9 cellular contexts compared by ENCODE assay signal in genomic region chr2:240387669-240388358, GRCh38. TPM values are rescaled to one million over a fixed set of nuclear protein-coding genes. Genes with fewer than 3 reads are reported as not detected.
DNase-seq lines count a peak whose midpoint lies in the region; ATAC-seq, FAIRE-seq and TF ChIP-seq lines count a peak whose summit lies in the region.
"Had no signal": no experiment of that assay in that cellular context is flagged by ENCODE, and none has a peak within 500 bp of the region (broad histone marks: within the 10 kb centered on the region; RNA-seq: fewer than 3 reads in every experiment).

No MANE protein-coding gene starts in this region.

- H4K20me1 ChIP-seq in endothelial cell of umbilical vein (replicated peaks; ENCODE audit: control insufficient read depth, extremely low read depth, insufficient read depth, low read length) = no peaks in the 10 kb centered on the region
- H4K20me1 ChIP-seq in neural progenitor cell (ENCODE audit: low read depth) = no peaks in the 10 kb centered on the region

- H3K4me3 ChIP-seq in AG04450 (ENCODE audit: low read depth, low read length) = no peak overlapping the region
- no peak overlapping the region for H3K4me3 ChIP-seq in endothelial cell of umbilical vein (replicated peaks in 1 of 3; ENCODE audit: insufficient read depth in 1 of 3, low read depth in 1 of 3, low read length in 3 of 3)
- H3K4me3 ChIP-seq in mesendoderm (ENCODE audit: low read length) = no peak overlapping the region
- no peak overlapping the region for H3K4me3 ChIP-seq in neural progenitor cell

- H3F3A ChIP-seq in neural progenitor cell (ENCODE audit: low read depth) = no peaks in the 10 kb centered on the region

- H3K79me1 ChIP-seq in mesendoderm (ENCODE audit: low read length) = no peaks in the 10 kb centered on the region

- H2AFZ ChIP-seq in endothelial cell of umbilical vein (ENCODE audit: low read depth, low read length) (peak overlapping the region; percentile 60), neural progenitor cell (replicated peaks) (no peak overlapping the region)

- TF ChIP-seq POLR2A in endothelial cell of umbilical vein (IDR thresholded peaks at IDR 0.05; ENCODE audit: low read depth, low read length) = no peak

- H4K5ac ChIP-seq in mesendoderm (ENCODE audit: low read length) = no peak overlapping the region

- no peak overlapping the region for H3K18ac ChIP-seq in mesendoderm (ENCODE audit: low read length)

- H3K27ac ChIP-seq in AG04450 (ENCODE audit: low read depth, low read length) = peak overlapping the region; percentile 92
- H3K27ac ChIP-seq in endothelial cell of umbilical vein (ENCODE audit: insufficient read depth, low read depth, low read length) = peak overlapping the region; percentile 66
- H3K27ac ChIP-seq in mesendoderm (ENCODE audit: low read depth, low read length) = no peak overlapping the region
- H3K27ac ChIP-seq in neural progenitor cell = no peak overlapping the region

- CTCF ChIA-PET in AG04450 (lab: Charles Lee) = interaction anchor here (1.2 to 2.6 kb wide), 2 partner anchors 51 to 155 kb away, joined by 6 to 13 read pairs; no protein-coding TSS in a partner anchor
- CTCF ChIA-PET in endothelial cell of umbilical vein (lab: Charles Lee) = interaction anchor here (1.0 kb wide), 2 partner anchors 8 to 154 kb away, joined by 3 to 5 read pairs; no protein-coding TSS in a partner anchor
- CTCF ChIA-PET in activated CD4-positive, alpha-beta memory T cell treated with anti-CD3 and anti-CD28 coated beads for 36 hours (lab: Charles Lee) = no interaction called here

- ATAC-seq in effector memory CD8-positive, alpha-beta T cell (replicated peaks) = no peak

- H3K9me3 Mint-ChIP-seq in activated CD4-positive, alpha-beta memory T cell treated with anti-CD3 and anti-CD28 coated beads for 36 hours = no peaks in the 10 kb centered on the region
- no peaks in the 10 kb centered on the region for H3K9me3 Mint-ChIP-seq in effector memory CD8-positive, alpha-beta T cell
- H3K9me3 Mint-ChIP-seq in neural progenitor cell = peaks cover 2% of the 10 kb centered on the region

- no peaks in the 10 kb centered on the region for H3K36me3 Mint-ChIP-seq in activated CD4-positive, alpha-beta memory T cell treated with anti-CD3 and anti-CD28 coated beads for 36 hours
- H3K36me3 Mint-ChIP-seq in effector memory CD8-positive, alpha-beta T cell (ENCODE audit: insufficient read depth) = no peaks in the 10 kb centered on the region
- no peaks in the 10 kb centered on the region for H3K36me3 Mint-ChIP-seq in neural progenitor cell

- peaks cover 8% of the 10 kb centered on the region; the same call in 1 of the 2 replicates for H3K9me3 ChIP-seq in AG04450 (ENCODE audit: control insufficient read depth, insufficient read depth, low read length)
- H3K9me3 ChIP-seq in endothelial cell of umbilical vein (replicated peaks; ENCODE audit: control insufficient read depth, insufficient read depth, low read length) = no peaks in the 10 kb centered on the region
- H3K9me3 ChIP-seq in neural progenitor cell (ENCODE audit: low read depth) = no peaks in the 10 kb centered on the region

- H3K27me3 Mint-ChIP-seq in activated CD4-positive, alpha-beta memory T cell treated with anti-CD3 and anti-CD28 coated beads for 36 hours = peaks cover 2% of the 10 kb centered on the region
- H3K27me3 Mint-ChIP-seq in effector memory CD8-positive, alpha-beta T cell = peaks cover 0 to 30% of the 10 kb centered on the region in 2 donors
- peaks cover 7% of the 10 kb centered on the region for H3K27me3 Mint-ChIP-seq in neural progenitor cell (ENCODE audit: insufficient read depth, low read depth)

- H3K56ac ChIP-seq in mesendoderm (ENCODE audit: low read length) = no peak overlapping the region

- no peaks in the 10 kb centered on the region for H3K79me2 ChIP-seq in endothelial cell of umbilical vein (ENCODE audit: control insufficient read depth, insufficient read depth, low read length)
- H3K79me2 ChIP-seq in mesendoderm (ENCODE audit: control insufficient read depth, insufficient read depth, low read length) = no peaks in the 10 kb centered on the region
- H3K79me2 ChIP-seq in neural progenitor cell (ENCODE audit: low read depth) = no peaks in the 10 kb centered on the region

- H2AK5ac ChIP-seq in mesendoderm (ENCODE audit: low read length) = no peak overlapping the region

- intact Hi-C loops in endothelial cell of umbilical vein (cut with micrococcal nuclease) = loop anchor here (2.0 kb wide), 1 partner anchor 47 kb away; the partner anchor contains the start of gene GPC1
- intact Hi-C loops in activated CD4-positive, alpha-beta memory T cell treated with anti-CD3 and anti-CD28 coated beads for 36 hours (cut with micrococcal nuclease) = no loop called here

- H3K4me1 Mint-ChIP-seq in activated CD4-positive, alpha-beta memory T cell treated with anti-CD3 and anti-CD28 coated beads for 36 hours (ENCODE audit: low read depth) = no peaks in the 10 kb centered on the region
- peaks cover 0 to 3% of the 10 kb centered on the region in 2 donors for H3K4me1 Mint-ChIP-seq in effector memory CD8-positive, alpha-beta T cell (ENCODE audit: low read depth in 2 of 2)
- peaks cover 6% of the 10 kb centered on the region for H3K4me1 Mint-ChIP-seq in neural progenitor cell

- POLR2A ChIA-PET in AG04450 (lab: Yijun Ruan, JAX) (interaction anchor here (1.1 to 2.0 kb wide), 5 partner anchors 14 to 68 kb away, joined by 4 to 17 read pairs (median 5); partner anchors contain the start of gene GPC1), endothelial cell of umbilical vein (lab: Charles Lee) (no interaction called here)
- POLR2A ChIA-PET in activated CD4-positive, alpha-beta memory T cell treated with anti-CD3 and anti-CD28 coated beads for 36 hours (lab: Charles Lee) = no interaction called here

- TF ChIP-seq CTCF in AG04450 (IDR thresholded peaks at IDR 0.05; ENCODE audit: low read depth, low read length) (peak; percentile 24; the same call in 1 of the 2 replicates), endothelial cell of umbilical vein (IDR thresholded peaks at IDR 0.05; ENCODE audit: extremely low read depth in 1 of 2, insufficient read depth in 1 of 2, low read depth in 1 of 2, low read length in 2 of 2) (no peak), neural progenitor cell (IDR thresholded peaks at IDR 0.05) (no peak)

- no peak overlapping the region for H3K4ac ChIP-seq in mesendoderm (ENCODE audit: low read depth, low read length)

- DNase-seq in AG04450 (ENCODE audit: low read depth, low spot score) (peak; percentile 91), NCI-H226 (peak; percentile 92), endothelial cell of umbilical vein (ENCODE audit: low read depth, low spot score) (peak; percentile 29), mesendoderm (peak; percentile 66), neural progenitor cell (ENCODE audit: low spot score) (no peak)
- DNase-seq in activated CD4-positive, alpha-beta memory T cell treated with anti-CD3 and anti-CD28 coated beads for 36 hours = no peak
- DNase-seq in activated CD8-positive, alpha-beta memory T cell treated with anti-CD3 and anti-CD28 coated beads for 24 hours = no peak
- DNase-seq in effector memory CD8-positive, alpha-beta T cell = no peak
- DNase-seq: DND-41 had no signal

- H2BK15ac ChIP-seq in mesendoderm (replicated peaks; ENCODE audit: low read depth) = no peak overlapping the region

- H3K4me2 ChIP-seq in endothelial cell of umbilical vein (ENCODE audit: insufficient read depth, low read length) = no peak overlapping the region
- H3K4me2 ChIP-seq in mesendoderm (ENCODE audit: low read length) = no peak overlapping the region
- H3K4me2 ChIP-seq in neural progenitor cell = no peak overlapping the region

- peak; percentile 83 for FAIRE-seq in endothelial cell of umbilical vein (lab: Jason Lieb, UNC)

- H3K4me3 Mint-ChIP-seq in activated CD4-positive, alpha-beta memory T cell treated with anti-CD3 and anti-CD28 coated beads for 36 hours = no peak overlapping the region
- H3K4me3 Mint-ChIP-seq in effector memory CD8-positive, alpha-beta T cell = no peak overlapping the region
- H3K4me3 Mint-ChIP-seq in neural progenitor cell = no peak overlapping the region

- H3K27me3 ChIP-seq in AG04450 (ENCODE audit: control insufficient read depth, insufficient read depth, low read length) (no peaks in the 10 kb centered on the region), endothelial cell of umbilical vein (ENCODE audit: control insufficient read depth in 2 of 2, insufficient read depth in 2 of 2, low read length in 2 of 2) (no peaks in the 10 kb centered on the region), mesendoderm (ENCODE audit: insufficient read depth, low read length, poor library complexity) (no peaks in the 10 kb centered on the region), neural progenitor cell (no peaks in the 10 kb centered on the region)

- no peak overlapping the region for H3K9ac ChIP-seq in endothelial cell of umbilical vein (replicated peaks; ENCODE audit: extremely low read depth, insufficient read depth, low read length)
- no peak overlapping the region for H3K9ac ChIP-seq in mesendoderm (ENCODE audit: low read length)
- no peak overlapping the region for H3K9ac ChIP-seq in neural progenitor cell

- no peak overlapping the region for H2BK120ac ChIP-seq in mesendoderm (ENCODE audit: low read depth, low read length)

- no TSS peak for BruUV-seq in endothelial cell of umbilical vein (replicated peaks; lab: Mats Ljungman, UMichigan)

- H3K23ac ChIP-seq in mesendoderm (ENCODE audit: low read length) = no peak overlapping the region

- peaks cover 9% of the 10 kb centered on the region for H3K4me1 ChIP-seq in endothelial cell of umbilical vein (ENCODE audit: control insufficient read depth, extremely low read depth, insufficient read depth, low read length)
- H3K4me1 ChIP-seq in mesendoderm (ENCODE audit: control insufficient read depth, low read depth, low read length) = no peaks in the 10 kb centered on the region
- no peaks in the 10 kb centered on the region for H3K4me1 ChIP-seq in neural progenitor cell

- WGBS in mesendoderm (ENCODE audit: extremely low coverage, insufficient coverage, low lambda C conversion rate) = no CpG with 5 or more reads among the region's 16 CpGs

- H3K27ac Mint-ChIP-seq in activated CD4-positive, alpha-beta memory T cell treated with anti-CD3 and anti-CD28 coated beads for 36 hours = no peak overlapping the region
- H3K27ac Mint-ChIP-seq in effector memory CD8-positive, alpha-beta T cell = no peak overlapping the region
- H3K27ac Mint-ChIP-seq in neural progenitor cell = no peak overlapping the region

- H4K8ac ChIP-seq in mesendoderm (ENCODE audit: low read depth, low read length) = no peak overlapping the region

- H3K9me1 ChIP-seq in endothelial cell of umbilical vein (replicated peaks; ENCODE audit: control insufficient read depth, extremely low read depth, insufficient read depth, low read length) = no peaks in the 10 kb centered on the region

- dilution Hi-C loops in endothelial cell of umbilical vein (cut with MboI; ENCODE audit: extremely low pct_ligation_motif_present, low sequenced_read_pairs) = no loop called here

- no peak overlapping the region for H2BK5ac ChIP-seq in mesendoderm (ENCODE audit: low read length)

- no peaks in the 10 kb centered on the region for H3K36me3 ChIP-seq in endothelial cell of umbilical vein (ENCODE audit: control insufficient read depth in 2 of 2, extremely low read depth in 1 of 2, insufficient read depth in 2 of 2, low read length in 2 of 2)
- H3K36me3 ChIP-seq in mesendoderm (ENCODE audit: control insufficient read depth, insufficient read depth, low read length) = no peaks in the 10 kb centered on the region
- no peaks in the 10 kb centered on the region for H3K36me3 ChIP-seq in neural progenitor cell

RNA-seq across cellular contexts. Expression of gene GPC1, which starts 47.6 kb away (rescaled TPM):
- polyA plus RNA-seq in AG04450 (2011; rRNA removed) = 46.8 and 72.0 TPM in 2 replicates
- 34.7 and 44.8 TPM in 2 replicates for polyA minus RNA-seq in AG04450 (2011; rRNA and poly(A)+ RNA removed)
- 23.9 and 31.1 TPM in 2 replicates for total RNA-seq in endothelial cell of umbilical vein
- 9.6 and 10.4 TPM in 2 replicates for polyA plus RNA-seq in endothelial cell of umbilical vein
- polyA plus RNA-seq in endothelial cell of umbilical vein (2011; cell fraction: cytosol; rRNA removed) = 7.1 and 9.7 TPM in 2 replicates
- 8.2 and 9.6 TPM in 2 replicates for polyA plus RNA-seq in endothelial cell of umbilical vein (2011; cell fraction: nucleus; rRNA removed)
- 12.5 and 15.5 TPM in 2 replicates for polyA plus RNA-seq in endothelial cell of umbilical vein (2012)
- polyA minus RNA-seq in endothelial cell of umbilical vein = 5.2 and 6.3 TPM in 2 replicates
- 49.9 TPM for polyA minus RNA-seq in endothelial cell of umbilical vein (2011; cell fraction: cytosol; rRNA and poly(A)+ RNA removed)
- 3.1 and 5.9 TPM in 2 replicates for polyA minus RNA-seq in endothelial cell of umbilical vein (2011; cell fraction: nucleus; rRNA and poly(A)+ RNA removed)
- 13.5 TPM for polyA plus RNA-seq in mesendoderm (2013, experiment 1 of 2)
- 14.4 TPM for polyA plus RNA-seq in mesendoderm (2013, experiment 2 of 2)
- 1 to 10 TPM; 4.7 to 4.9 TPM for total RNA-seq in activated CD4-positive, alpha-beta memory T cell treated with anti-CD3 and anti-CD28 coated beads for 36 hours
- 14.2 and 65.0 TPM in 2 replicates for total RNA-seq in neural progenitor cell (ENCODE audit: low replicate concordance)

Comparison
In these comparisons a context has a peak if more than half of its experiments do, and no peak if none do; other contexts are left out.
1. DNase-seq: peak in AG04450 (single experiment), NCI-H226 (single experiment), endothelial cell of umbilical vein (single experiment) and mesendoderm (single experiment); none in activated CD4-positive, alpha-beta memory T cell treated with anti-CD3 and anti-CD28 coated beads for 36 hours (single experiment), activated CD8-positive, alpha-beta memory T cell treated with anti-CD3 and anti-CD28 coated beads for 24 hours (single experiment), effector memory CD8-positive, alpha-beta T cell (0 of 3) and neural progenitor cell (single experiment).
2. H3K27ac ChIP-seq: peak in AG04450 (single experiment) and endothelial cell of umbilical vein (single experiment); none in mesendoderm (single experiment) and neural progenitor cell (single experiment).